Comparison of ENCODE assay signal across 15 cellular contexts in the genomic region with DNA sequence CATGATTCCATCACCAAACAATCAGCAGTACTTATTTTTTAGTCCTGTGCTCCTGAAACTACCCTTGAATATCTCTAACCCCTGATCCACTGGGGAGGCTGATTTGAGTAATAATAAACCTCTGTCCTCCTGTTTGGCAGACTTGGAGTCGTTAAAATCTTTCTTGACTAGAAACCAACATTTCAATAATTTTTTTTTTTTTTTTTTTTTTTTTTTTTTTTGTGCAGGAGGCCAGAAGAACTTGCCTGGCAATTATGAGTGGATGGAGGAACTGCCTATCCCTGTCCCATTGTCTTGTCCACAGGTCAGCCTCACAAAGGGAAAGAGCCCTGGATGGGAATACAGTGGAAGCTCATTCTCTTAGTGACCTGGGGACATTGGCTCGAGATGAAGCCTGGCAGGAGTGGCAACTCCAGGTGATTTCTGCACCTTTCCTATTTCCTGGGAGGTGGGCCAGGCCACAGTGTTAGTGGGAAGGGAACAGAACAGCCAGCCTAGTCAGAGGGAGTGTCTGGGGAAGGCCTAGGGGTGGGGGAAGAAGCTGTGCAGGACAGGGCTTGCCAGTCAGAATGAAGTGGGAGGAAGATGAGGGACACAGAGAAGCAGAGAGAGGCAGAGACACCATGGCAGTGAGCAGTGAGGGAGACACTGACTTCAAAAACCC. TPM values are rescaled to one million over a fixed set of nuclear protein-coding genes. Genes with fewer than 3 reads are reported as not detected.
"Had no signal": no experiment of that assay in that cellular context is flagged by ENCODE, and none has a peak within 500 bp of the region (broad histone marks: within the 10 kb centered on the region; RNA-seq: fewer than 3 reads in every experiment).

No MANE protein-coding gene starts in this region.

RNA-seq across cellular contexts. Expression of gene PSG8, which starts 3.7 kb away (rescaled TPM):
- total RNA-seq: gastrocnemius medialis; heart right ventricle; left lobe of liver; lower leg skin; mucosa of descending colon; naive thymus-derived CD8-positive, alpha-beta T cell; osteocyte; pulmonary artery endothelial cell; sciatic nerve; subcutaneous adipose tissue; testis; tibial nerve; upper lobe of right lung; vagina had no signal
- polyA plus RNA-seq: heart right ventricle; naive thymus-derived CD8-positive, alpha-beta T cell; neural cell had no signal

RNA-seq across cellular contexts. Expression of gene PSG3, which starts 21.5 kb away (rescaled TPM):
- total RNA-seq: gastrocnemius medialis; heart right ventricle; left lobe of liver; lower leg skin; mucosa of descending colon; naive thymus-derived CD8-positive, alpha-beta T cell; osteocyte; pulmonary artery endothelial cell; sciatic nerve; subcutaneous adipose tissue; tibial nerve; upper lobe of right lung; vagina had no signal
- polyA plus RNA-seq: heart right ventricle; naive thymus-derived CD8-positive, alpha-beta T cell; neural cell had no signal
